In genomic region chr14:22513066-22513812, GRCh38 we compare ENCODE assay signal across 14 cellular contexts.
DNase-seq lines count a peak whose midpoint lies in the region; ATAC-seq, FAIRE-seq and TF ChIP-seq lines count a peak whose summit lies in the region.
"Had no signal": no experiment of that assay in that cellular context is flagged by ENCODE, and none has a peak within 500 bp of the region (broad histone marks: within the 10 kb centered on the region; RNA-seq: fewer than 3 reads in every experiment).

No MANE protein-coding gene starts in this region.

- intact Hi-C loops in heart right ventricle (cut with DNase I): no loop called here
- intact Hi-C loops in Right ventricle myocardium inferior (cut with DNase I): no loop called here
- intact Hi-C loops in uterus (cut with DNase I; ENCODE audit: low total_unique reads): no loop called here
- intact Hi-C loops in pancreas (cut with DNase I): no loop called here

- no peaks in the 10 kb centered on the region for H3K9me3 Mint-ChIP-seq in central memory CD8-positive, alpha-beta T cell
- no peaks in the 10 kb centered on the region for H3K9me3 Mint-ChIP-seq in nephron
- H3K9me3 Mint-ChIP-seq: endodermal cell had no signal

- TF ChIP-seq CTCF in heart right ventricle (IDR thresholded peaks at IDR 0.05) (no peak), nephron (IDR thresholded peaks at IDR 0.05; ENCODE audit: unreplicated experiment in 3 of 3) (no peak), uterus (IDR thresholded peaks at IDR 0.05) (no peak), pancreas (IDR thresholded peaks at IDR 0.05) (no peak)

- H3K27ac ChIP-seq in heart right ventricle (peak overlapping the region; percentile 55 to 83 (median 74)), uterus (peak overlapping the region; percentile 80 to 87), pancreas (no peak overlapping the region)

- DNase-seq in heart right ventricle: no peak
- no peak for DNase-seq in Right ventricle myocardium inferior (ENCODE audit: missing footprints)
- DNase-seq in central memory CD8-positive, alpha-beta T cell (ENCODE audit: low spot score in 2 of 2): no peak
- DNase-seq in uterus: no peak
- DNase-seq in pancreas: no peak
- DNase-seq: endodermal cell; GF-D8; MG63; NCI-H69; stimulated activated CD4-positive, alpha-beta T cell treated with anti-CD3 and anti-CD28 coated beads, Interleukin-4, amount 100 ng/mL, for 4 hours; SW 1271 had no signal

- H3K9me3 ChIP-seq in heart right ventricle (no peaks in the 10 kb centered on the region), uterus (no peaks in the 10 kb centered on the region), pancreas (no peaks in the 10 kb centered on the region)
- H3K9me3 ChIP-seq: MG63 had no signal

- TF ChIP-seq POLR2A in uterus (IDR thresholded peaks at IDR 0.05): no peak

- peak in 5 of 8 donors; percentile 40 to 70 (median 63) for ATAC-seq in heart right ventricle
- ATAC-seq in Right ventricle myocardium inferior: no peak
- ATAC-seq in central memory CD8-positive, alpha-beta T cell (replicated peaks; ENCODE audit: extremely low read depth, poor library complexity, severe bottlenecking): no peak
- ATAC-seq in pancreas: no peak
- ATAC-seq in GM18498 (IDR thresholded peaks at IDR 0.05; ENCODE audit: unreplicated experiment): no peak
- no peak for ATAC-seq in HG02981 (IDR thresholded peaks at IDR 0.05; ENCODE audit: unreplicated experiment)

- peaks cover 69% of the 10 kb centered on the region for H3K36me3 Mint-ChIP-seq in central memory CD8-positive, alpha-beta T cell (ENCODE audit: insufficient read depth)
- H3K36me3 Mint-ChIP-seq in nephron (ENCODE audit: low read depth): peaks cover 3% of the 10 kb centered on the region

- H3K4me1 Mint-ChIP-seq in central memory CD8-positive, alpha-beta T cell: peaks cover 67% of the 10 kb centered on the region
- peaks cover 73% of the 10 kb centered on the region for H3K4me1 Mint-ChIP-seq in nephron

- peak overlapping the region; percentile 94 for H3K27ac Mint-ChIP-seq in central memory CD8-positive, alpha-beta T cell (ENCODE audit: low read depth)
- peak overlapping the region; percentile 85 to 99 (median 87) for H3K27ac Mint-ChIP-seq in nephron
- H3K27ac Mint-ChIP-seq: endodermal cell had no signal

- WGBS in heart right ventricle, 2 donors: 48 to 66% methylated on average over 3 of the region's 3 CpGs
- WGBS in pancreas, 2 donors: 56 to 63% methylated on average over 3 of the region's 3 CpGs

- FAIRE-seq in pancreas (lab: Jason Lieb, UNC): no peak

- H3K27me3 ChIP-seq in heart right ventricle (peaks cover 0 to 3% (median 0%) of the 10 kb centered on the region in 7 donors), uterus (no peaks in the 10 kb centered on the region), pancreas (no peaks in the 10 kb centered on the region)
- H3K27me3 ChIP-seq: MG63 had no signal

- peaks cover 9 to 72% (median 46%) of the 10 kb centered on the region in 9 donors for H3K4me1 ChIP-seq in heart right ventricle
- H3K4me1 ChIP-seq in uterus: peaks cover 25 to 42% of the 10 kb centered on the region in 2 donors
- H3K4me1 ChIP-seq in pancreas: no peaks in the 10 kb centered on the region

- H3K4me3 ChIP-seq in heart right ventricle (no peak overlapping the region), uterus (no peak overlapping the region), pancreas (no peak overlapping the region)
- H3K4me3 ChIP-seq: MG63 had no signal

- no peaks in the 10 kb centered on the region for H3K36me3 ChIP-seq in heart right ventricle
- no peaks in the 10 kb centered on the region for H3K36me3 ChIP-seq in uterus
- no peaks in the 10 kb centered on the region for H3K36me3 ChIP-seq in pancreas
- H3K36me3 ChIP-seq: MG63 had no signal

- H3K4me3 Mint-ChIP-seq in central memory CD8-positive, alpha-beta T cell: peak overlapping the region; percentile 82
- H3K4me3 Mint-ChIP-seq in nephron: peak overlapping the region; percentile 8 to 45 (median 15)
- H3K4me3 Mint-ChIP-seq: endodermal cell had no signal

- no peaks in the 10 kb centered on the region for H3K27me3 Mint-ChIP-seq in central memory CD8-positive, alpha-beta T cell
- peaks cover 9% of the 10 kb centered on the region for H3K27me3 Mint-ChIP-seq in nephron (ENCODE audit: low read depth)

Comparison
In these comparisons a context has a peak if more than half of its experiments do, and no peak if none do; other contexts are left out.
1. ATAC-seq: peak in heart right ventricle (5 of 8); none in Right ventricle myocardium inferior (single experiment), central memory CD8-positive, alpha-beta T cell (single experiment), pancreas (0 of 4), GM18498 (single experiment) and HG02981 (single experiment).
2. H3K27ac ChIP-seq: peak in heart right ventricle (10 of 10) and uterus (2 of 2); none in pancreas (0 of 4).